Comparison of ENCODE assay signal across 10 cellular contexts in the genomic region with DNA sequence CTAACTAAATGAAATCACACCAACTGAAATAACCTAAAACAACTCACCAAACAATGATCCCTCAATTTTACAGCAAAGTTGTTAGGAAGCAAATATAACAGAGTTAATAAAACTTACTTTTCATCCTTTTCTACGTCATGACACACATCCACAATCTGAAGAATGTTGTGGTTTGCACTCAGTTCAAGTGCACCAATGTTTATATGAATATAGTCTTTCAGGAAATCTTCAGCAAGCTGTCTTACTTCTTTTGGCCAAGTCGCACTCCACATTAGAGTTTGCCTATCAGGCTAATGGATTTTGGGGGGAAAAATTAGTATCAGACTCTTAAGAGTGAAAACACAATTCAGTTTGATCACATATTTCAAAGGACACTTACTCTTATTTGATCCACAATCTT. TPM values are rescaled to one million over a fixed set of nuclear protein-coding genes. Genes with fewer than 3 reads are reported as not detected.
DNase-seq lines count a peak whose midpoint lies in the region; ATAC-seq, FAIRE-seq and TF ChIP-seq lines count a peak whose summit lies in the region.
"Had no signal": no experiment of that assay in that cellular context is flagged by ENCODE, and none has a peak within 500 bp of the region (broad histone marks: within the 10 kb centered on the region; RNA-seq: fewer than 3 reads in every experiment).

No MANE protein-coding gene starts in this region.

- no peak overlapping the region for H3K23ac ChIP-seq in trophoblast cell (ENCODE audit: low read length)

- no peaks in the 10 kb centered on the region for H3K9me2 ChIP-seq in HCT116 (ENCODE audit: insufficient read depth)

- peaks cover 53 to 55% of the 10 kb centered on the region in 2 donors for H3K36me3 Mint-ChIP-seq in naive B cell

- no peak overlapping the region; the same call in 1 of the 2 replicates for H3K9ac ChIP-seq in BLaER1
- no peak overlapping the region for H3K9ac ChIP-seq in HCT116 (ENCODE audit: low read length)
- H3K9ac ChIP-seq in trophoblast cell (ENCODE audit: low read length), result no peak overlapping the region

- peaks cover 67% of the 10 kb centered on the region for H3K4me1 ChIP-seq in BLaER1
- peaks cover 9 to 55% of the 10 kb centered on the region in 2 experiments for H3K4me1 ChIP-seq in HCT116 (ENCODE audit: control insufficient read depth in 1 of 2, insufficient read depth in 2 of 2, low read length in 2 of 2)
- H3K4me1 ChIP-seq in breast epithelium, result peaks cover 0 to 9% of the 10 kb centered on the region in 2 donors
- no peaks in the 10 kb centered on the region for H3K4me1 ChIP-seq in trophoblast cell (ENCODE audit: control insufficient read depth in 1 of 2, insufficient read depth in 2 of 2, low read length in 2 of 2)

- H3K27ac ChIP-seq in BLaER1, result no peak overlapping the region
- H3K27ac ChIP-seq in HCT116 (ENCODE audit: low read depth, low read length), result no peak overlapping the region
- H3K27ac ChIP-seq in breast epithelium, result peak overlapping the region; percentile 69 to 100
- H3K27ac ChIP-seq in trophoblast cell (ENCODE audit: low read depth, low read length), result no peak overlapping the region
- no peak overlapping the region for H3K27ac ChIP-seq in WERI-Rb-1

- H3K27ac Mint-ChIP-seq in naive B cell, result peak overlapping the region in 3 of 6 donors; percentile 24 to 100 (median 92)

- H4K20me1 ChIP-seq in BLaER1 (peaks cover 87% of the 10 kb centered on the region), HCT116 (ENCODE audit: insufficient read depth) (peaks cover 72% of the 10 kb centered on the region; the same call in 1 of the 2 replicates)

- H4K8ac ChIP-seq in trophoblast cell (ENCODE audit: low read depth, low read length), result no peak overlapping the region

- no CpG with 5 or more reads among the region's 2 CpGs for WGBS in trophoblast cell (ENCODE audit: extremely low coverage, insufficient coverage, insufficient read length)

- H3K4me1 Mint-ChIP-seq in naive B cell, result peaks cover 44 to 64% (median 47%) of the 10 kb centered on the region in 3 donors

- POLR2A ChIA-PET in HCT116 (lab: Charles Lee), result no interaction called here

- TF ChIP-seq POLR2A in HCT116 (IDR thresholded peaks at IDR 0.05; ENCODE audit: borderline replicate concordance, extremely low read depth, insufficient read depth, insufficient read length) (no peak), breast epithelium (IDR thresholded peaks at IDR 0.05) (no peak)

- H3K9me3 ChIP-seq in BLaER1 (no peaks in the 10 kb centered on the region), HCT116 (ENCODE audit: control insufficient read depth in 1 of 2, insufficient read depth in 1 of 2, low read depth in 1 of 2, low read length in 2 of 2) (no peaks in the 10 kb centered on the region), breast epithelium (no peaks in the 10 kb centered on the region), trophoblast cell (ENCODE audit: insufficient read depth, low read depth, low read length) (no peaks in the 10 kb centered on the region), WERI-Rb-1 (ENCODE audit: severe bottlenecking) (no peaks in the 10 kb centered on the region)

- no peak overlapping the region for H3K4ac ChIP-seq in trophoblast cell (ENCODE audit: low read depth, low read length)

- DNase-seq in HCT116 (ENCODE audit: low read depth, low spot score) (no peak), breast epithelium (ENCODE audit: low spot score in 2 of 2) (no peak), naive B cell (peak; percentile 3), trophoblast cell (no peak), D721Med (ENCODE audit: insufficient read length, low spot score) (no peak), WERI-Rb-1 (no peak)
- DNase-seq: nucleus accumbens, OCI-M1 had no signal

- no peaks in the 10 kb centered on the region for H3K27me3 Mint-ChIP-seq in naive B cell

- no peak overlapping the region for H4K12ac ChIP-seq in trophoblast cell (ENCODE audit: low read depth, low read length)

- H3K36me3 ChIP-seq in BLaER1 (peaks cover 69% of the 10 kb centered on the region), HCT116 (ENCODE audit: control insufficient read depth in 1 of 2, insufficient read depth in 2 of 2, low read length in 2 of 2) (peaks cover 58 to 63% of the 10 kb centered on the region in 2 experiments), breast epithelium (peaks cover 25% of the 10 kb centered on the region), trophoblast cell (ENCODE audit: control insufficient read depth in 1 of 2, insufficient read depth in 2 of 2, low read length in 2 of 2) (peaks cover 7 to 39% of the 10 kb centered on the region in 2 experiments), WERI-Rb-1 (peaks cover 77% of the 10 kb centered on the region)

- FAIRE-seq in D721Med (lab: Jason Lieb, UNC), result no peak

- H3K14ac ChIP-seq in trophoblast cell (ENCODE audit: low read length), result no peak overlapping the region

- no peak for TF ChIP-seq CTCF in HCT116 (IDR thresholded peaks at IDR 0.05 in 2 of 3, conservative IDR thresholded peaks at IDR 0.05 in 1 of 3; ENCODE audit: borderline replicate concordance in 1 of 3, insufficient read depth in 1 of 3, low read depth in 2 of 3, low read length in 2 of 3)
- TF ChIP-seq CTCF in breast epithelium (IDR thresholded peaks at IDR 0.05), result no peak
- no peak for TF ChIP-seq CTCF in D721Med (IDR thresholded peaks at IDR 0.05; ENCODE audit: insufficient read depth, missing control alignments)
- no peak for TF ChIP-seq CTCF in WERI-Rb-1 (IDR thresholded peaks at IDR 0.05; ENCODE audit: low read depth, low read length)

- BruUV-seq in HCT116 (replicated peaks; lab: Mats Ljungman, UMichigan), result no TSS peak

- CTCF ChIA-PET in HCT116 (lab: Charles Lee), result no interaction called here

- H3K4me3 ChIP-seq in BLaER1 (no peak overlapping the region), HCT116 (replicated peaks in 1 of 2; ENCODE audit: low read depth in 1 of 2, low read length in 2 of 2) (no peak overlapping the region), breast epithelium (peak overlapping the region in 2 of 3 donors; percentile 83 to 91), trophoblast cell (ENCODE audit: low read depth, low read length) (no peak overlapping the region), WERI-Rb-1 (ENCODE audit: low read depth, low read length) (no peak overlapping the region)

- TF ChIP-seq RAD21 in HCT116 (IDR thresholded peaks at IDR 0.05; ENCODE audit: low read depth), result no peak

- H3K18ac ChIP-seq in trophoblast cell (ENCODE audit: low read length), result no peak overlapping the region

- H2AK5ac ChIP-seq in trophoblast cell (ENCODE audit: low read length), result no peak overlapping the region

- RAD21 ChIA-PET in HCT116 (lab: Charles Lee; ENCODE audit: low non-redundant PET in 1 of 2, low total read pairs in 2 of 2, uncharacterized antibody in 2 of 2, unreplicated experiment in 2 of 2), result no interaction called here

- H3K4me2 ChIP-seq in BLaER1 (peak overlapping the region; percentile 76; the same call in 1 of the 2 replicates), HCT116 (ENCODE audit: low read length) (no peak overlapping the region), trophoblast cell (ENCODE audit: low read length) (no peak overlapping the region)

- H3K9me3 Mint-ChIP-seq in naive B cell, result peaks cover 0 to 5% (median 0%) of the 10 kb centered on the region in 7 donors

- no peak overlapping the region for H2AFZ ChIP-seq in HCT116 (ENCODE audit: low read depth, low read length, poor library complexity, severe bottlenecking)
- no peak overlapping the region for H2AFZ ChIP-seq in trophoblast cell (ENCODE audit: insufficient read depth, low read length, poor library complexity)

- H3K27me3 ChIP-seq in BLaER1 (no peaks in the 10 kb centered on the region), HCT116 (ENCODE audit: insufficient read depth, low read length) (no peaks in the 10 kb centered on the region), breast epithelium (no peaks in the 10 kb centered on the region), trophoblast cell (ENCODE audit: insufficient read depth, low read length) (no peaks in the 10 kb centered on the region), WERI-Rb-1 (ENCODE audit: insufficient read depth, low read depth, severe bottlenecking) (no peaks in the 10 kb centered on the region)

- intact Hi-C loops in HCT116 (cut with micrococcal nuclease), result no loop called here
- intact Hi-C loops in breast epithelium (cut with DNase I; ENCODE audit: low total_unique reads), result loop anchor here (10.0 kb wide), 1 partner anchor 178 kb away; no protein-coding TSS in a partner anchor

- no peak for ATAC-seq in HCT116
- no peak for ATAC-seq in naive B cell (ENCODE audit: low read depth in 2 of 2)
- ATAC-seq in HG03159 (IDR thresholded peaks at IDR 0.05; ENCODE audit: unreplicated experiment), result no peak

- H2BK120ac ChIP-seq in trophoblast cell (ENCODE audit: insufficient read depth, low read length, poor library complexity), result no peak overlapping the region

- peaks cover 13% of the 10 kb centered on the region for H3K79me1 ChIP-seq in trophoblast cell (ENCODE audit: low read length)

- no peak overlapping the region for H4K91ac ChIP-seq in trophoblast cell (ENCODE audit: low read depth, low read length)

- no peak overlapping the region for H2BK5ac ChIP-seq in trophoblast cell (ENCODE audit: low read depth, low read length, poor library complexity)

- H3K79me2 ChIP-seq in HCT116 (ENCODE audit: insufficient read depth, low read length) (peaks cover 82% of the 10 kb centered on the region), trophoblast cell (ENCODE audit: control insufficient read depth, insufficient read depth, low read length, poor library complexity) (peaks cover 20% of the 10 kb centered on the region)

- peak overlapping the region in 3 of 8 donors; percentile 2 to 100 (median 10) for H3K4me3 Mint-ChIP-seq in naive B cell

- no peak overlapping the region for H2BK12ac ChIP-seq in trophoblast cell (ENCODE audit: low read length)

RNA-seq across cellular contexts. Expression of gene DDX5, which starts 3.3 kb away (rescaled TPM):
- total RNA-seq in HCT116 (2021; ENCODE audit: unreplicated experiment) (798 TPM), breast epithelium (100 to 1,000 TPM; 616 to 794 (median 655) TPM)
- 376 and 416 TPM in 2 replicates for polyA plus RNA-seq in HCT116 (2012)
- polyA plus RNA-seq in naive B cell (ENCODE audit: low read depth in 6 of 6), result 1,000 to 10,000 TPM; 1,301 to 1,824 (median 1,519) TPM
- 580 and 586 TPM in 2 replicates for polyA plus RNA-seq in trophoblast cell (2013)

RNA-seq across cellular contexts. Expression of gene CEP95, which starts 4.0 kb away (rescaled TPM):
- total RNA-seq in HCT116 (2021; ENCODE audit: unreplicated experiment) (77.0 TPM), breast epithelium (10 to 100 TPM; 56.5 to 74.4 (median 73.2) TPM)
- 53.0 and 62.1 TPM in 2 replicates for polyA plus RNA-seq in HCT116 (2012)
- polyA plus RNA-seq in naive B cell (ENCODE audit: low read depth in 6 of 6), result 10 to 100 TPM; 11.8 to 21.2 (median 14.7) TPM
- polyA plus RNA-seq in trophoblast cell (2013), result 36.1 and 37.4 TPM in 2 replicates

RNA-seq across cellular contexts. Expression of gene POLG2, which starts 6.0 kb away (rescaled TPM):
- 51.5 TPM for total RNA-seq in HCT116 (2021; ENCODE audit: unreplicated experiment)
- polyA plus RNA-seq in HCT116 (2012), result 14.8 and 19.2 TPM in 2 replicates
- 10 to 100 TPM in 2 of 3 donors, 1 to 10 TPM in 1; 3.2 to 18.7 (median 12.8) TPM for total RNA-seq in breast epithelium
- polyA plus RNA-seq in naive B cell (ENCODE audit: low read depth in 6 of 6), result 10 to 100 TPM in 3 of 6 donors, 1 to 10 TPM in 3; 8.5 to 14.1 (median 9.9) TPM
- 7.7 and 8.4 TPM in 2 replicates for polyA plus RNA-seq in trophoblast cell (2013)

RNA-seq across cellular contexts. Expression of gene MILR1, which starts 53.9 kb away (rescaled TPM):
- total RNA-seq in HCT116 (2021; ENCODE audit: unreplicated experiment), result 3.8 TPM
- 2.5 and 4.0 TPM in 2 replicates for polyA plus RNA-seq in HCT116 (2012)
- 1 to 10 TPM; 3.1 to 8.3 (median 4.3) TPM for total RNA-seq in breast epithelium
- polyA plus RNA-seq in naive B cell (ENCODE audit: low read depth in 6 of 6), result 10 to 100 TPM in 3 of 6 donors, 1 to 10 TPM in 3; 5.7 to 52.7 (median 15.9) TPM
- polyA plus RNA-seq in trophoblast cell (2013), result 0.18 and 0.29 TPM in 2 replicates

Comparison
In these comparisons a context has a peak if more than half of its experiments do, and no peak if none do; other contexts are left out.
1. H3K27ac ChIP-seq: peak in breast epithelium (2 of 2); none in BLaER1 (single experiment), HCT116 (single experiment), trophoblast cell (single experiment) and WERI-Rb-1 (single experiment).
2. H3K4me3 ChIP-seq: peak in breast epithelium (2 of 3); none in BLaER1 (single experiment), HCT116 (0 of 2), trophoblast cell (single experiment) and WERI-Rb-1 (single experiment).